In genomic region chr21:43790053-43790524, GRCh38 we compare ENCODE assay signal across 8 cellular contexts. TPM values are rescaled to one million over a fixed set of nuclear protein-coding genes. Genes with fewer than 3 reads are reported as not detected.
DNase-seq lines count a peak whose midpoint lies in the region; ATAC-seq and TF ChIP-seq lines count a peak whose summit lies in the region.

No MANE protein-coding gene starts in this region.

- TF ChIP-seq CTCF in H9 (conservative IDR thresholded peaks at IDR 0.05) (no peak), VCaP (conservative IDR thresholded peaks at IDR 0.05) (no peak), gastroesophageal sphincter (IDR thresholded peaks at IDR 0.05) (no peak)

- H3K27ac ChIP-seq in H9 (ENCODE audit: insufficient read length, low read depth, low read length) = no peak overlapping the region
- H3K27ac ChIP-seq in VCaP = peak overlapping the region; percentile 91
- H3K27ac ChIP-seq in gastroesophageal sphincter = peak overlapping the region in 2 of 4 donors; percentile 85 to 88

- H4K91ac ChIP-seq in H9 (ENCODE audit: insufficient read length, low read depth, low read length) = no peak overlapping the region

- peaks cover 3% of the 10 kb centered on the region in 2 experiments; a peak in 3 of 5 replicates for H3K9me3 Mint-ChIP-seq in H9

- H3T11ph ChIP-seq in H9 (ENCODE audit: low read length) = no peak overlapping the region

- H2BK120ac ChIP-seq in H9 (ENCODE audit: low read depth, low read length, poor library complexity, severe bottlenecking) = no peak overlapping the region

- peaks cover 4% of the 10 kb centered on the region for H3K79me1 ChIP-seq in H9 (ENCODE audit: insufficient read depth, low read depth, low read length, poor library complexity, severe bottlenecking)

- no peak for ATAC-seq in gastroesophageal sphincter
- no peak for ATAC-seq in GM21390 (IDR thresholded peaks at IDR 0.05; ENCODE audit: unreplicated experiment)
- no peak for ATAC-seq in HG03108 (IDR thresholded peaks at IDR 0.05; ENCODE audit: unreplicated experiment)

- no peak overlapping the region for H2AK5ac ChIP-seq in H9 (ENCODE audit: insufficient read length, low read length)

- H2BK5ac ChIP-seq in H9 (ENCODE audit: insufficient read length, low read length) = no peak overlapping the region

- no peak overlapping the region for H3K23ac ChIP-seq in H9 (ENCODE audit: insufficient read length, low read depth, low read length)

- H3K4ac ChIP-seq in H9 (ENCODE audit: low read depth, low read length) = no peak overlapping the region

- DNase-seq in H9 (no peak), germinal center (ENCODE audit: low spot score) (no peak)
- no peak for DNase-seq in stimulated activated CD4-positive, alpha-beta T cell treated with anti-CD3 and anti-CD28 coated beads, Interleukin-1b, Interleukin-23, amount 100 ng/mL, for 48 hours

- H3K4me3 ChIP-seq in gastroesophageal sphincter (peak overlapping the region; percentile 59 to 99), skeletal muscle satellite cell (ENCODE audit: low read length) (peak overlapping the region; percentile 100)

- WGBS in H9 (ENCODE audit: extremely low coverage, insufficient read length, low lambda C conversion rate) = no CpG with 5 or more reads among the region's 12 CpGs
- 9 to 39% methylated on average over 2 to 7 of the region's 12 CpGs for WGBS in gastroesophageal sphincter (ENCODE audit: low coverage in 1 of 2), 2 donors

- H3K36me3 ChIP-seq in gastroesophageal sphincter (peaks cover 0 to 39% of the 10 kb centered on the region in 2 donors), skeletal muscle satellite cell (ENCODE audit: insufficient read depth, low read length) (peaks cover 34% of the 10 kb centered on the region)

- H3K9me3 ChIP-seq in H9 (ENCODE audit: control insufficient read depth, low read depth, low read length) = no peaks in the 10 kb centered on the region
- H3K9me3 ChIP-seq in gastroesophageal sphincter = no peaks in the 10 kb centered on the region
- H3K9me3 ChIP-seq in skeletal muscle satellite cell (replicated peaks; ENCODE audit: low read length) = no peaks in the 10 kb centered on the region

- no peak for TF ChIP-seq EP300 in gastroesophageal sphincter (IDR thresholded peaks at IDR 0.05)

- H3K14ac ChIP-seq in H9 (ENCODE audit: insufficient read depth, low read length) = peak overlapping the region; percentile 83

- H3K27me3 ChIP-seq in H9 (ENCODE audit: insufficient read depth, low read length) = no peaks in the 10 kb centered on the region
- H3K27me3 ChIP-seq in gastroesophageal sphincter = no peaks in the 10 kb centered on the region
- no peaks in the 10 kb centered on the region for H3K27me3 ChIP-seq in skeletal muscle satellite cell (ENCODE audit: control insufficient read depth, insufficient read depth, low read length)

- H2AFZ ChIP-seq in H9 (ENCODE audit: low read length) = no peak overlapping the region

- H3K18ac ChIP-seq in H9 (ENCODE audit: insufficient read length, low read depth, low read length) = peak overlapping the region; percentile 89

- peaks cover 30 to 51% (median 44%) of the 10 kb centered on the region in 3 experiments for H3K36me3 Mint-ChIP-seq in H9 (ENCODE audit: insufficient read depth in 1 of 3, low read depth in 3 of 3)

- no peak overlapping the region for H4K8ac ChIP-seq in H9 (replicated peaks; ENCODE audit: insufficient read length, low read depth, low read length)

- no peak overlapping the region for H3K56ac ChIP-seq in H9 (ENCODE audit: insufficient read length, low read depth, low read length)

- no peaks in the 10 kb centered on the region for H4K20me1 ChIP-seq in H9 (ENCODE audit: control insufficient read depth, insufficient read depth, insufficient read length)

- H3K27me3 Mint-ChIP-seq in H9 (ENCODE audit: low read depth) = peaks cover 2% of the 10 kb centered on the region; the same call in 1 of the 2 replicates

- peaks cover 9% of the 10 kb centered on the region for H3K23me2 ChIP-seq in H9 (ENCODE audit: insufficient read length, low read depth, low read length, poor library complexity, severe bottlenecking)

- peaks cover 14% of the 10 kb centered on the region; the same call in 1 of the 2 replicates for H3K79me2 ChIP-seq in H9 (ENCODE audit: insufficient read depth, low read length)

- no peak overlapping the region for H2BK15ac ChIP-seq in H9 (ENCODE audit: low read depth, low read length)

- peak overlapping the region; percentile 62 to 94 (median 87); a peak in 5 of 7 replicates for H3K27ac Mint-ChIP-seq in H9

- H2BK12ac ChIP-seq in H9 (ENCODE audit: insufficient read length, low read depth, low read length) = no peak overlapping the region

- H3K9ac ChIP-seq in H9 (ENCODE audit: extremely low read depth, insufficient read length, low read length) (peak overlapping the region; percentile 88), skeletal muscle satellite cell (ENCODE audit: low read depth, low read length) (peak overlapping the region; percentile 90)

- peak overlapping the region; percentile 93 for H3K4me2 ChIP-seq in H9 (ENCODE audit: insufficient read depth, insufficient read length, low read length)
- H3K4me2 ChIP-seq in skeletal muscle satellite cell (ENCODE audit: low read length) = peak overlapping the region; percentile 91

- peak overlapping the region; percentile 97 to 99 for H3K4me3 Mint-ChIP-seq in H9

- H3K4me1 ChIP-seq in H9 (ENCODE audit: insufficient read depth, low read length) (no peaks in the 10 kb centered on the region), gastroesophageal sphincter (peaks cover 2 to 27% (median 7%) of the 10 kb centered on the region in 3 donors), skeletal muscle satellite cell (ENCODE audit: control insufficient read depth, insufficient read depth, low read length) (peaks cover 13% of the 10 kb centered on the region)

- no peak overlapping the region for H4K5ac ChIP-seq in H9 (ENCODE audit: insufficient read length, low read depth, low read length)

- no peak for TF ChIP-seq POLR2A in gastroesophageal sphincter (IDR thresholded peaks at IDR 0.05)

- peaks cover 3 to 11% of the 10 kb centered on the region in 2 experiments for H3K4me1 Mint-ChIP-seq in H9

- H2BK20ac ChIP-seq in H9 (ENCODE audit: low read depth, low read length, poor library complexity, severe bottlenecking) = no peak overlapping the region

RNA-seq across cellular contexts. Expression of gene RRP1, which starts 0.7 kb away (rescaled TPM):
- total RNA-seq in H9 (2021) (73.3 and 76.7 TPM in 2 replicates), gastroesophageal sphincter (10 to 100 TPM; 19.0 to 25.2 (median 20.8) TPM)
- total RNA-seq in skeletal muscle satellite cell (2012; rRNA removed) = 28.9 and 30.4 TPM in 2 replicates

RNA-seq across cellular contexts. Expression of gene CSTB, which starts 14.0 kb away (rescaled TPM):
- total RNA-seq in H9 (2021) = 40.7 and 44.5 TPM in 2 replicates
- total RNA-seq in gastroesophageal sphincter = 10 to 100 TPM in 3 of 4 donors, 1 to 10 TPM in 1; 8.9 to 22.2 (median 10.1) TPM
- total RNA-seq in skeletal muscle satellite cell (2012; rRNA removed) = 15.5 and 28.0 TPM in 2 replicates
